ENCODE assay signal across 8 cellular contexts in genomic region chr22:41092023-41092817, GRCh38. TPM values are rescaled to one million over a fixed set of nuclear protein-coding genes. Genes with fewer than 3 reads are reported as not detected.
DNase-seq lines count a peak whose midpoint lies in the region; ATAC-seq and TF ChIP-seq lines count a peak whose summit lies in the region.

Gene EP300, plus strand, starts transcription at chr22:41092592. Its CDS starts 413 bp downstream, at chr22:41093005.

- H3K4me3 ChIP-seq in colonic mucosa = peak within 1 kb of the TSS; percentile 96

- peak; percentile 90 for DNase-seq in GM13977 (ENCODE audit: low spot score)
- peak; percentile 34 for DNase-seq in NCI-H2227 treated with DMSO at 0.1 percent for 48 hours (lab: John Stamatoyannopoulos, UW)
- peak; percentile 96 for DNase-seq in activated CD4-positive, alpha-beta T cell treated with anti-CD3 and anti-CD28 coated beads, Interleukin-2, amount 10 ng/mL, durations not matched to agents 24 days and 14 days
- DNase-seq in colonic mucosa = peak; percentile 89
- DNase-seq in left lobe of liver (ENCODE audit: low spot score) = peak; percentile 78
- peak; percentile 83 for DNase-seq in stimulated activated CD4-positive, alpha-beta T cell treated with anti-CD3 and anti-CD28 coated beads, Interleukin-2, amount 100 ng/mL, for 4 hours (ENCODE audit: low read depth)

- H3K36me3 ChIP-seq in colonic mucosa = no peaks in the 10 kb centered on the region

- peak within 1 kb of the TSS; percentile 90 for H3K4me3 Mint-ChIP-seq in activated CD4-positive, alpha-beta T cell treated with anti-CD3 and anti-CD28 coated beads, Interleukin-2, amount 10 ng/mL, durations not matched to agents 24 days and 14 days

- H3K4me1 ChIP-seq in colonic mucosa = no peaks in the 10 kb centered on the region

- peaks cover 34% of the 10 kb centered on the region for H3K4me1 Mint-ChIP-seq in activated CD4-positive, alpha-beta T cell treated with anti-CD3 and anti-CD28 coated beads, Interleukin-2, amount 10 ng/mL, durations not matched to agents 24 days and 14 days

- H3K27ac Mint-ChIP-seq in activated CD4-positive, alpha-beta T cell treated with anti-CD3 and anti-CD28 coated beads, Interleukin-2, amount 10 ng/mL, durations not matched to agents 24 days and 14 days = peak within 1 kb of the TSS; percentile 99

- intact Hi-C loops in activated CD4-positive, alpha-beta T cell treated with anti-CD3 and anti-CD28 coated beads, Interleukin-2, amount 10 ng/mL, durations not matched to agents 24 days and 14 days (cut with micrococcal nuclease) = loop anchor here (2.0 to 10.0 kb wide), 5 partner anchors 15 to 915 kb away; partner anchors contain the start of genes MRTFA, TNRC6B and TOB2
- intact Hi-C loops in colonic mucosa (cut with DNase I) = loop anchor here (5.0 kb wide), 2 partner anchors 70 to 140 kb away; partner anchors contain the start of gene RBX1

- no peaks in the 10 kb centered on the region for H3K9me3 ChIP-seq in colonic mucosa

- H3K27me3 ChIP-seq in colonic mucosa = no peaks in the 10 kb centered on the region

- in situ Hi-C loops in GM13977 (cut with MboI; ENCODE audit: low pct_unique_long_range_greater_than_20kb, low sequenced_read_pairs, unreplicated experiment) = no loop called here

- TF ChIP-seq CTCF in 22Rv1 (IDR thresholded peaks at IDR 0.05) (peak; percentile 10; the same call in 1 of the 2 replicates), GM13977 (IDR thresholded peaks at IDR 0.05; ENCODE audit: extremely low read depth, insufficient read depth, missing control alignments) (peak; percentile 27), colonic mucosa (IDR thresholded peaks at IDR 0.05) (no peak)

- H3K27ac ChIP-seq in 22Rv1 (peak within 1 kb of the TSS; percentile 99), colonic mucosa (peak within 1 kb of the TSS; percentile 97)

- H3K9me3 Mint-ChIP-seq in activated CD4-positive, alpha-beta T cell treated with anti-CD3 and anti-CD28 coated beads, Interleukin-2, amount 10 ng/mL, durations not matched to agents 24 days and 14 days = no peaks in the 10 kb centered on the region

- H3K27me3 Mint-ChIP-seq in activated CD4-positive, alpha-beta T cell treated with anti-CD3 and anti-CD28 coated beads, Interleukin-2, amount 10 ng/mL, durations not matched to agents 24 days and 14 days = no peaks in the 10 kb centered on the region

- H3K9ac ChIP-seq in colonic mucosa (ENCODE audit: low read depth in 2 of 2, low read length in 2 of 2) = peak within 1 kb of the TSS; percentile 86 to 89

- ATAC-seq in HG02884 (IDR thresholded peaks at IDR 0.05; ENCODE audit: unreplicated experiment) = peak; percentile 40
- ATAC-seq in left lobe of liver = peak; percentile 49

- H3K36me3 Mint-ChIP-seq in activated CD4-positive, alpha-beta T cell treated with anti-CD3 and anti-CD28 coated beads, Interleukin-2, amount 10 ng/mL, durations not matched to agents 24 days and 14 days (ENCODE audit: low read depth) = peaks cover 25% of the 10 kb centered on the region

RNA-seq across cellular contexts. Expression of gene EP300, which starts in this region (rescaled TPM):
- total RNA-seq in activated CD4-positive, alpha-beta T cell treated with anti-CD3 and anti-CD28 coated beads, Interleukin-2, amount 10 ng/mL, durations not matched to agents 24 days and 14 days = 61.1 and 68.0 TPM in 2 replicates
- 10 to 100 TPM; 59.5 to 65.7 TPM for total RNA-seq in colonic mucosa
- 24.4 TPM for total RNA-seq in left lobe of liver

Comparison
In these comparisons a context has a peak if more than half of its experiments do, and no peak if none do; other contexts are left out.
1. Peak in every context shown above with its lines: DNase-seq, ATAC-seq, H3K4me3 ChIP-seq and H3K27ac ChIP-seq.
2. DNase-seq: peak in every context shown above with its lines; median percentile 96 in activated CD4-positive, alpha-beta T cell treated with anti-CD3 and anti-CD28 coated beads, Interleukin-2, amount 10 ng/mL, durations not matched to agents 24 days and 14 days; 90 in GM13977; 89 in colonic mucosa; 83 in stimulated activated CD4-positive, alpha-beta T cell treated with anti-CD3 and anti-CD28 coated beads, Interleukin-2, amount 100 ng/mL, for 4 hours; 78 in left lobe of liver; 34 in NCI-H2227 treated with DMSO at 0.1 percent for 48 hours.